In the genomic region with DNA sequence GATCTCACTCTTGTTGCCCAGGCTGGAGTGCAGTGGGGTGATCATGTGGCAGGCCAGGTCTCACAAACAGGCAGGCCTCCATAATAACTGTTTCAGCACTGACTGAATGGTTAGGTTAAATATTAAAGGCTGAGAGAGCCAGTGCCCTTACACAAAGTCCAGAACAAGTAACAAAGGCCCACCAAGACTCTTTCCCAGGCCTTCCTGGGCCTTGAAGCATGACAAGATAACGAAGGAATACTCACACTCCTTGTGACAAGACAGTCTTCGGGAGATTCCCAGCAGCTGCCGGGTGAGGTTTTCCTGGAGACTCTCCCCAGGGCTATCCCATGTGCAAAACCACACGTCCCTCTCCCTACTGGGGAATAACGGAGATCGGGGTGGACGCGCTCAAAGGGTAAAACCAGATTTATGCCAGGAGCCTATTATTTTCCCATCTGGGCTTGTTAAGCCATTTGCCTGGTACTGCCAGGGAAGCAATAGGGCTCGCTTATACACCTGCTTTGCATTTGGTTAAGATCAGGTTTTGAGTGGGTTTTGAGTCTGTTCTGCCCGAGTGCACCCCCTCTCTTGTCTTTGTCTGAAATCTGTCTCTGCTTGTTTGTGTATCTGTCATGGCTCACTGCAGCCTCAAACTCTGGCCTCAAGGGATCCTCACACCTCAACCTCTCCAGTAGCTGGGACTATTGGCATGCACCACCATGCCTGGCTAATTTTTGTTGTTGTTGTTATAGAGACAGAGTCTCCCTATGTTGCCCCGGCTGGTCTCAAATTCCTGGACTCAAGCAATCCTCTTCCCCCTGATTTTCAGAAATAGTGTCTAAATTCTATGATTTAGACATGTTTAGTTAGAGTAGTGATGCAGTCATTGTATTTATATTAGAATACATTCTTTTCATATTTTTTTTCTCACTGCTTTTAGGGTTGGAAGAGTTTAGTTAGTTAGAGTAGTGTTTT, we compare ENCODE assay signal across 1 cellular context.
A peak's percentile ranks its signal among the peaks of the same experiment; 100 is the strongest.
TF ChIP-seq lines count a peak whose summit lies in the region.

No MANE protein-coding gene starts in this region.

TF ChIP-seq in HepG2, 621 proteins besides CTCF, POLR2A, EP300 and RAD21 (continued from another document and continues in another):
- TF ChIP-seq, protein P1, sequence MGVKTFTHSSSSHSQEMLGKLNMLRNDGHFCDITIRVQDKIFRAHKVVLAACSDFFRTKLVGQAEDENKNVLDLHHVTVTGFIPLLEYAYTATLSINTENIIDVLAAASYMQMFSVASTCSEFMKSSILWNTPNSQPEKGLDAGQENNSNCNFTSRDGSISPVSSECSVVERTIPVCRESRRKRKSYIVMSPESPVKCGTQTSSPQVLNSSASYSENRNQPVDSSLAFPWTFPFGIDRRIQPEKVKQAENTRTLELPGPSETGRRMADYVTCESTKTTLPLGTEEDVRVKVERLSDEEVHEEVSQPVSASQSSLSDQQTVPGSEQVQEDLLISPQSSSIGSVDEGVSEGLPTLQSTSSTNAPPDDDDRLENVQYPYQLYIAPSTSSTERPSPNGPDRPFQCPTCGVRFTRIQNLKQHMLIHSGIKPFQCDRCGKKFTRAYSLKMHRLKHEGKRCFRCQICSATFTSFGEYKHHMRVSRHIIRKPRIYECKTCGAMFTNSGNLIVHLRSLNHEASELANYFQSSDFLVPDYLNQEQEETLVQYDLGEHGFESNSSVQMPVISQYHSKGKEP (CRISPR knock-in tag; IDR thresholded peaks at IDR 0.05): no peak
- TF ChIP-seq SKI (IDR thresholded peaks at IDR 0.05; ENCODE audit: partially characterized antibody): no peak
- TF ChIP-seq HMG20B (CRISPR knock-in tag; conservative IDR thresholded peaks at IDR 0.05): peak; percentile 8; the same call in 1 of the 2 replicates
- TF ChIP-seq POLR2G (IDR thresholded peaks at IDR 0.05; ENCODE audit: low read depth, low read length): peak; percentile 87
- TF ChIP-seq, protein P2, sequence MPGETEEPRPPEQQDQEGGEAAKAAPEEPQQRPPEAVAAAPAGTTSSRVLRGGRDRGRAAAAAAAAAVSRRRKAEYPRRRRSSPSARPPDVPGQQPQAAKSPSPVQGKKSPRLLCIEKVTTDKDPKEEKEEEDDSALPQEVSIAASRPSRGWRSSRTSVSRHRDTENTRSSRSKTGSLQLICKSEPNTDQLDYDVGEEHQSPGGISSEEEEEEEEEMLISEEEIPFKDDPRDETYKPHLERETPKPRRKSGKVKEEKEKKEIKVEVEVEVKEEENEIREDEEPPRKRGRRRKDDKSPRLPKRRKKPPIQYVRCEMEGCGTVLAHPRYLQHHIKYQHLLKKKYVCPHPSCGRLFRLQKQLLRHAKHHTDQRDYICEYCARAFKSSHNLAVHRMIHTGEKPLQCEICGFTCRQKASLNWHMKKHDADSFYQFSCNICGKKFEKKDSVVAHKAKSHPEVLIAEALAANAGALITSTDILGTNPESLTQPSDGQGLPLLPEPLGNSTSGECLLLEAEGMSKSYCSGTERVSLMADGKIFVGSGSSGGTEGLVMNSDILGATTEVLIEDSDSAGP (CRISPR knock-in tag; IDR thresholded peaks at IDR 0.05; ENCODE audit: borderline replicate concordance): peak; percentile 47; the same call in 1 of the 2 replicates
- peak; percentile 13 for TF ChIP-seq TEAD3 (CRISPR knock-in tag; optimal IDR thresholded peaks at IDR 0.05; ENCODE audit: borderline replicate concordance)
- TF ChIP-seq, protein P3, sequence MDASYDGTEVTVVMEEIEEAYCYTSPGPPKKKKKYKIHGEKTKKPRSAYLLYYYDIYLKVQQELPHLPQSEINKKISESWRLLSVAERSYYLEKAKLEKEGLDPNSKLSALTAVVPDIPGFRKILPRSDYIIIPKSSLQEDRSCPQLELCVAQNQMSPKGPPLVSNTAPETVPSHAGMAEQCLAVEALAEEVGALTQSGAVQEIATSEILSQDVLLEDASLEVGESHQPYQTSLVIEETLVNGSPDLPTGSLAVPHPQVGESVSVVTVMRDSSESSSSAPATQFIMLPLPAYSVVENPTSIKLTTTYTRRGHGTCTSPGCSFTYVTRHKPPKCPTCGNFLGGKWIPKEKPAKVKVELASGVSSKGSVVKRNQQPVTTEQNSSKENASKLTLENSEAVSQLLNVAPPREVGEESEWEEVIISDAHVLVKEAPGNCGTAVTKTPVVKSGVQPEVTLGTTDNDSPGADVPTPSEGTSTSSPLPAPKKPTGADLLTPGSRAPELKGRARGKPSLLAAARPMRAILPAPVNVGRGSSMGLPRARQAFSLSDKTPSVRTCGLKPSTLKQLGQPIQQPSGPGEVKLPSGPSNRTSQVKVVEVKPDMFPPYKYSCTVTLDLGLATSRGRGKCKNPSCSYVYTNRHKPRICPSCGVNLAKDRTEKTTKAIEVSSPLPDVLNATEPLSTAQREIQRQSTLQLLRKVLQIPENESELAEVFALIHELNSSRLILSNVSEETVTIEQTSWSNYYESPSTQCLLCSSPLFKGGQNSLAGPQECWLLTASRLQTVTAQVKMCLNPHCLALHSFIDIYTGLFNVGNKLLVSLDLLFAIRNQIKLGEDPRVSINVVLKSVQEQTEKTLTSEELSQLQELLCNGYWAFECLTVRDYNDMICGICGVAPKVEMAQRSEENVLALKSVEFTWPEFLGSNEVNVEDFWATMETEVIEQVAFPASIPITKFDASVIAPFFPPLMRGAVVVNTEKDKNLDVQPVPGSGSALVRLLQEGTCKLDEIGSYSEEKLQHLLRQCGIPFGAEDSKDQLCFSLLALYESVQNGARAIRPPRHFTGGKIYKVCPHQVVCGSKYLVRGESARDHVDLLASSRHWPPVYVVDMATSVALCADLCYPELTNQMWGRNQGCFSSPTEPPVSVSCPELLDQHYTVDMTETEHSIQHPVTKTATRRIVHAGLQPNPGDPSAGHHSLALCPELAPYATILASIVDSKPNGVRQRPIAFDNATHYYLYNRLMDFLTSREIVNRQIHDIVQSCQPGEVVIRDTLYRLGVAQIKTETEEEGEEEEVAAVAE (CRISPR knock-in tag; IDR thresholded peaks at IDR 0.05; ENCODE audit: borderline replicate concordance): peak; percentile 32; the same call in 1 of the 2 replicates
- TF ChIP-seq, protein P4, sequence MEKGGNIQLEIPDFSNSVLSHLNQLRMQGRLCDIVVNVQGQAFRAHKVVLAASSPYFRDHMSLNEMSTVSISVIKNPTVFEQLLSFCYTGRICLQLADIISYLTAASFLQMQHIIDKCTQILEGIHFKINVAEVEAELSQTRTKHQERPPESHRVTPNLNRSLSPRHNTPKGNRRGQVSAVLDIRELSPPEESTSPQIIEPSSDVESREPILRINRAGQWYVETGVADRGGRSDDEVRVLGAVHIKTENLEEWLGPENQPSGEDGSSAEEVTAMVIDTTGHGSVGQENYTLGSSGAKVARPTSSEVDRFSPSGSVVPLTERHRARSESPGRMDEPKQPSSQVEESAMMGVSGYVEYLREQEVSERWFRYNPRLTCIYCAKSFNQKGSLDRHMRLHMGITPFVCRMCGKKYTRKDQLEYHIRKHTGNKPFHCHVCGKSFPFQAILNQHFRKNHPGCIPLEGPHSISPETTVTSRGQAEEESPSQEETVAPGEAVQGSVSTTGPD (CRISPR knock-in tag; IDR thresholded peaks at IDR 0.05): 0 out of 2 replicates have a peak, but pooled peaks have one; percentile 29
- peak; percentile 73 for TF ChIP-seq MED1 (CRISPR knock-in tag; IDR thresholded peaks at IDR 0.05)
- TF ChIP-seq ZNF589 (CRISPR knock-in tag; conservative IDR thresholded peaks at IDR 0.05): 0 out of 2 replicates have a peak, but pooled peaks have one; percentile 25
- TF ChIP-seq ZNF772 (CRISPR knock-in tag; IDR thresholded peaks at IDR 0.05): peak; percentile 91
- peak; percentile 36; the same call in 1 of the 2 replicates for TF ChIP-seq CAMTA2 (CRISPR knock-in tag; IDR thresholded peaks at IDR 0.05; ENCODE audit: borderline replicate concordance)
- peak; percentile 82; the same call in 1 of the 2 replicates for TF ChIP-seq FOXJ3 (CRISPR knock-in tag; IDR thresholded peaks at IDR 0.05; ENCODE audit: borderline replicate concordance)
- TF ChIP-seq BORCS8-MEF2B (CRISPR knock-in tag; IDR thresholded peaks at IDR 0.05): peak; percentile 55
- TF ChIP-seq, protein P5, sequence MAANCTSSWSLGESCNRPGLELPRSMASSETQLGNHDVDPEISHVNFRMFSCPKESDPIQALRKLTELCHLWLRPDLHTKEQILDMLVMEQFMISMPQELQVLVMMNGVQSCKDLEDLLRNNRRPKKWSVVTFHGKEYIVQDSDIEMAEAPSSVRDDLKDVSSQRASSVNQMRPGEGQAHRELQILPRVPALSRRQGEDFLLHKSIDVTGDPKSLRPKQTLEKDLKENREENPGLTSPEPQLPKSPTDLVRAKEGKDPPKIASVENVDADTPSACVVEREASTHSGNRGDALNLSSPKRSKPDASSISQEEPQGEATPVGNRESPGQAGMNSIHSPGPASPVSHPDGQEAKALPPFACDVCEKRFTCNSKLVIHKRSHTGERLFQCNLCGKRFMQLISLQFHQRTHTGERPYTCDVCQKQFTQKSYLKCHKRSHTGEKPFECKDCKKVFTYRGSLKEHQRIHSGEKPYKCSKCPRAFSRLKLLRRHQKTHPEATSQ (CRISPR knock-in tag; IDR thresholded peaks at IDR 0.05; ENCODE audit: borderline replicate concordance): peak; percentile 60; the same call in 1 of the 2 replicates
- TF ChIP-seq ZNF430 (CRISPR knock-in tag; IDR thresholded peaks at IDR 0.05): peak; percentile 92
- 0 out of 2 replicates have a peak, but pooled peaks have one; percentile 60 for TF ChIP-seq NFKB2 (CRISPR knock-in tag; IDR thresholded peaks at IDR 0.05; ENCODE audit: borderline replicate concordance)
- TF ChIP-seq, protein P6, sequence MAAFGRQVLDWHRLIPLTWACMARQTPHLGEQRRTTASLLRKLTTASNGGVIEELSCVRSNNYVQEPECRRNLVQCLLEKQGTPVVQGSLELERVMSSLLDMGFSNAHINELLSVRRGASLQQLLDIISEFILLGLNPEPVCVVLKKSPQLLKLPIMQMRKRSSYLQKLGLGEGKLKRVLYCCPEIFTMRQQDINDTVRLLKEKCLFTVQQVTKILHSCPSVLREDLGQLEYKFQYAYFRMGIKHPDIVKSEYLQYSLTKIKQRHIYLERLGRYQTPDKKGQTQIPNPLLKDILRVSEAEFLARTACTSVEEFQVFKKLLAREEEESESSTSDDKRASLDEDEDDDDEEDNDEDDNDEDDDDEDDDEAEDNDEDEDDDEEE (CRISPR knock-in tag; IDR thresholded peaks at IDR 0.05): peak; percentile 75
- peak; percentile 80; the same call in 1 of the 2 replicates for TF ChIP-seq MED13 (CRISPR knock-in tag; IDR thresholded peaks at IDR 0.05)
- TF ChIP-seq, protein P7, sequence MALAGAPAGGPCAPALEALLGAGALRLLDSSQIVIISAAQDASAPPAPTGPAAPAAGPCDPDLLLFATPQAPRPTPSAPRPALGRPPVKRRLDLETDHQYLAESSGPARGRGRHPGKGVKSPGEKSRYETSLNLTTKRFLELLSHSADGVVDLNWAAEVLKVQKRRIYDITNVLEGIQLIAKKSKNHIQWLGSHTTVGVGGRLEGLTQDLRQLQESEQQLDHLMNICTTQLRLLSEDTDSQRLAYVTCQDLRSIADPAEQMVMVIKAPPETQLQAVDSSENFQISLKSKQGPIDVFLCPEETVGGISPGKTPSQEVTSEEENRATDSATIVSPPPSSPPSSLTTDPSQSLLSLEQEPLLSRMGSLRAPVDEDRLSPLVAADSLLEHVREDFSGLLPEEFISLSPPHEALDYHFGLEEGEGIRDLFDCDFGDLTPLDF (CRISPR knock-in tag; IDR thresholded peaks at IDR 0.05): 0 out of 2 replicates have a peak, but pooled peaks have one; percentile 45
- TF ChIP-seq NCOR1 (IDR thresholded peaks at IDR 0.05; ENCODE audit: borderline replicate concordance, low read length): peak; percentile 62
- peak; percentile 43 for TF ChIP-seq KDM6A (CRISPR knock-in tag; IDR thresholded peaks at IDR 0.05; ENCODE audit: low read depth)
- 0 out of 2 replicates have a peak, but pooled peaks have one; percentile 53 for TF ChIP-seq ZNF761 (CRISPR knock-in tag; conservative IDR thresholded peaks at IDR 0.05)
- no peak for TF ChIP-seq CENPT (CRISPR knock-in tag; IDR thresholded peaks at IDR 0.05; ENCODE audit: low read depth)
- TF ChIP-seq PITX1 (CRISPR knock-in tag; IDR thresholded peaks at IDR 0.05): no peak
- TF ChIP-seq, protein P8, sequence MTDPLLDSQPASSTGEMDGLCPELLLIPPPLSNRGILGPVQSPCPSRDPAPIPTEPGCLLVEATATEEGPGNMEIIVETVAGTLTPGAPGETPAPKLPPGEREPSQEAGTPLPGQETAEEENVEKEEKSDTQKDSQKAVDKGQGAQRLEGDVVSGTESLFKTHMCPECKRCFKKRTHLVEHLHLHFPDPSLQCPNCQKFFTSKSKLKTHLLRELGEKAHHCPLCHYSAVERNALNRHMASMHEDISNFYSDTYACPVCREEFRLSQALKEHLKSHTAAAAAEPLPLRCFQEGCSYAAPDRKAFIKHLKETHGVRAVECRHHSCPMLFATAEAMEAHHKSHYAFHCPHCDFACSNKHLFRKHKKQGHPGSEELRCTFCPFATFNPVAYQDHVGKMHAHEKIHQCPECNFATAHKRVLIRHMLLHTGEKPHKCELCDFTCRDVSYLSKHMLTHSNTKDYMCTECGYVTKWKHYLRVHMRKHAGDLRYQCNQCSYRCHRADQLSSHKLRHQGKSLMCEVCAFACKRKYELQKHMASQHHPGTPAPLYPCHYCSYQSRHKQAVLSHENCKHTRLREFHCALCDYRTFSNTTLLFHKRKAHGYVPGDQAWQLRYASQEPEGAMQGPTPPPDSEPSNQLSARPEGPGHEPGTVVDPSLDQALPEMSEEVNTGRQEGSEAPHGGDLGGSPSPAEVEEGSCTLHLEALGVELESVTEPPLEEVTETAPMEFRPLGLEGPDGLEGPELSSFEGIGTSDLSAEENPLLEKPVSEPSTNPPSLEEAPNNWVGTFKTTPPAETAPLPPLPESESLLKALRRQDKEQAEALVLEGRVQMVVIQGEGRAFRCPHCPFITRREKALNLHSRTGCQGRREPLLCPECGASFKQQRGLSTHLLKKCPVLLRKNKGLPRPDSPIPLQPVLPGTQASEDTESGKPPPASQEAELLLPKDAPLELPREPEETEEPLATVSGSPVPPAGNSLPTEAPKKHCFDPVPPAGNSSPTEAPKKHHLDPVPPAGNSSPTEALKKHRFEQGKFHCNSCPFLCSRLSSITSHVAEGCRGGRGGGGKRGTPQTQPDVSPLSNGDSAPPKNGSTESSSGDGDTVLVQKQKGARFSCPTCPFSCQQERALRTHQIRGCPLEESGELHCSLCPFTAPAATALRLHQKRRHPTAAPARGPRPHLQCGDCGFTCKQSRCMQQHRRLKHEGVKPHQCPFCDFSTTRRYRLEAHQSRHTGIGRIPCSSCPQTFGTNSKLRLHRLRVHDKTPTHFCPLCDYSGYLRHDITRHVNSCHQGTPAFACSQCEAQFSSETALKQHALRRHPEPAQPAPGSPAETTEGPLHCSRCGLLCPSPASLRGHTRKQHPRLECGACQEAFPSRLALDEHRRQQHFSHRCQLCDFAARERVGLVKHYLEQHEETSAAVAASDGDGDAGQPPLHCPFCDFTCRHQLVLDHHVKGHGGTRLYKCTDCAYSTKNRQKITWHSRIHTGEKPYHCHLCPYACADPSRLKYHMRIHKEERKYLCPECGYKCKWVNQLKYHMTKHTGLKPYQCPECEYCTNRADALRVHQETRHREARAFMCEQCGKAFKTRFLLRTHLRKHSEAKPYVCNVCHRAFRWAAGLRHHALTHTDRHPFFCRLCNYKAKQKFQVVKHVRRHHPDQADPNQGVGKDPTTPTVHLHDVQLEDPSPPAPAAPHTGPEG (CRISPR knock-in tag; IDR thresholded peaks at IDR 0.05): peak; percentile 87; the same call in 1 of the 2 replicates
- TF ChIP-seq ZNF703 (CRISPR knock-in tag; IDR thresholded peaks at IDR 0.05; ENCODE audit: borderline replicate concordance): peak; percentile 62; the same call in 1 of the 2 replicates
- peak; percentile 15; the same call in 1 of the 2 replicates for TF ChIP-seq ERF (CRISPR knock-in tag; IDR thresholded peaks at IDR 0.05)
- TF ChIP-seq PRMT3 (CRISPR knock-in tag; IDR thresholded peaks at IDR 0.05; ENCODE audit: borderline replicate concordance, low read depth): 0 out of 2 replicates have a peak, but pooled peaks have one; percentile 45
- TF ChIP-seq ZNF225 (CRISPR knock-in tag; IDR thresholded peaks at IDR 0.05): peak; percentile 24; the same call in 1 of the 2 replicates
- no peak for TF ChIP-seq U2AF2 (IDR thresholded peaks at IDR 0.05; ENCODE audit: low read depth, low read length)
- TF ChIP-seq ZNF510 (CRISPR knock-in tag; IDR thresholded peaks at IDR 0.05; ENCODE audit: low read depth): no peak
- TF ChIP-seq FOXK2 (IDR thresholded peaks at IDR 0.05): peak; percentile 56; the same call in 1 of the 2 replicates
- no peak for TF ChIP-seq ZNF75D (CRISPR knock-in tag; IDR thresholded peaks at IDR 0.05; ENCODE audit: borderline replicate concordance)
